8 cellular contexts compared by ENCODE assay signal in the genomic region with DNA sequence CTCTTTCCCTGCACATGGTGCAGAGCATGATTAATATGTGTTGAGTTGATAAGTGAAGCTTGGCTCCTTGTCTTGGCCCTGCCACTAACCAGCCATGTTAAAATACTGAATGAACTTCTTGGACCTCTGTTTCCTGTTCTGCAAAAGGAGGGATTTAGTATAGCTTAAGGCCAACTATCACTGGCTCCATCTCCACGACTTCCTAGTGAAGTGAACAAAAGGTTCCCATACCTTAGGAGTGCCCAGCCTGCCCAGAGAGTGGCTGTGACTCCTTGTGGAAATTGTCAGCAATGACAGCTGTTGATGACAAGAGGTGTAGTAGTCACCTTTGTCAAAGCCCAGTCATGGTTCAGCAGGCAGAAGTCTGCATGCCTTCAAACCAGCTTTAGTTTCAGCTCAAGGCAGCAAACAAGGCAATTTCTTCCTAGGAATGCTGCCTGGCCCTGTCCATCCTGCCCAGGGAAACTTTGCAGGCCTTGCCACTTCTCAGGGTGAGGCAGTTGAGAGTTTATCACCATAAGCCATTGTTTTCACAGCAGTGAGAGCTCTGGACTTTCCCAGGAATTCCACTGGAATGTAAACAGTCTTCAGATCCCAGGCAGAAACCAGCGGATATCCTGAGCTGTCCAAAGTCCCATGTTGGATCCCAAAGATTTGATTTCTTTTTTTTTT.
A peak's percentile ranks its signal among the peaks of the same experiment; 100 is the strongest.
DNase-seq lines count a peak whose midpoint lies in the region; ATAC-seq, FAIRE-seq and TF ChIP-seq lines count a peak whose summit lies in the region.

No MANE protein-coding gene starts in this region.

- peak overlapping the region; percentile 29; the same call in 2 of the 3 replicates for H3K4me2 ChIP-seq in A549
- H3K4me2 ChIP-seq in endothelial cell of umbilical vein (ENCODE audit: insufficient read depth, low read length) = no peak overlapping the region

- peak overlapping the region; percentile 48 to 78; a peak in 5 of 6 replicates for H3K27ac ChIP-seq in A549
- H3K27ac ChIP-seq in endothelial cell of umbilical vein (ENCODE audit: insufficient read depth, low read depth, low read length) = peak overlapping the region; percentile 71
- peak overlapping the region; percentile 44 to 59 (median 54) for H3K27ac ChIP-seq in pancreas

- intact Hi-C loops in endothelial cell of umbilical vein (cut with micrococcal nuclease) = loop anchor here (1.0 kb wide), 1 partner anchor 16 kb away; no protein-coding TSS in a partner anchor
- intact Hi-C loops in pancreas (cut with DNase I) = no loop called here

- ATAC-seq in A549 (peak; percentile 71 to 92; a peak in 5 of 6 replicates), GM18907 (IDR thresholded peaks at IDR 0.05; ENCODE audit: unreplicated experiment) (peak; percentile 78), pancreas (peak; percentile 86 to 95 (median 91)), GM21367 (IDR thresholded peaks at IDR 0.05; ENCODE audit: unreplicated experiment) (no peak)

- TF ChIP-seq POLR2A in A549 (IDR thresholded peaks at IDR 0.05; ENCODE audit: low read length) = no peak
- peak; percentile 24 for TF ChIP-seq POLR2A in endothelial cell of umbilical vein (IDR thresholded peaks at IDR 0.05; ENCODE audit: low read depth, low read length)

- dilution Hi-C loops in endothelial cell of umbilical vein (cut with MboI; ENCODE audit: extremely low pct_ligation_motif_present, low sequenced_read_pairs) = no loop called here

- H3K36me3 ChIP-seq in endothelial cell of umbilical vein (ENCODE audit: control insufficient read depth in 2 of 2, extremely low read depth in 1 of 2, insufficient read depth in 2 of 2, low read length in 2 of 2) = no peaks in the 10 kb centered on the region
- H3K36me3 ChIP-seq in pancreas = no peaks in the 10 kb centered on the region

- no peaks in the 10 kb centered on the region for H3K27me3 ChIP-seq in endothelial cell of umbilical vein (ENCODE audit: control insufficient read depth in 2 of 2, insufficient read depth in 2 of 2, low read length in 2 of 2)
- no peaks in the 10 kb centered on the region for H3K27me3 ChIP-seq in pancreas

- 14% methylated on average over 2 of the region's 2 CpGs for WGBS in A549 (ENCODE audit: missing lambda C conversion rate)
- WGBS in pancreas, 2 donors = 7 to 18% methylated on average over 2 of the region's 2 CpGs

- no peak overlapping the region for H3K9ac ChIP-seq in endothelial cell of umbilical vein (replicated peaks; ENCODE audit: extremely low read depth, insufficient read depth, low read length)

- no peak for FAIRE-seq in A549 (lab: Jason Lieb, UNC)
- peak; percentile 98 for FAIRE-seq in endothelial cell of umbilical vein (lab: Jason Lieb, UNC)
- FAIRE-seq in pancreas (lab: Jason Lieb, UNC) = peak; percentile 43

- H2AFZ ChIP-seq in endothelial cell of umbilical vein (ENCODE audit: low read depth, low read length) = peak overlapping the region; percentile 12

- H3K4me1 ChIP-seq in A549 (peaks cover 16% of the 10 kb centered on the region), endothelial cell of umbilical vein (ENCODE audit: control insufficient read depth, extremely low read depth, insufficient read depth, low read length) (peaks cover 31% of the 10 kb centered on the region), pancreas (peaks cover 15 to 41% (median 22%) of the 10 kb centered on the region in 3 donors)

- H3K9me3 ChIP-seq in A549 (no peaks in the 10 kb centered on the region), endothelial cell of umbilical vein (replicated peaks; ENCODE audit: control insufficient read depth, insufficient read depth, low read length) (no peaks in the 10 kb centered on the region), pancreas (no peaks in the 10 kb centered on the region)

- POLR2A ChIA-PET in A549 (lab: Yijun Ruan, JAX) = no interaction called here
- POLR2A ChIA-PET in endothelial cell of umbilical vein (lab: Charles Lee) = interaction anchor here (0.7 kb wide), 1 partner anchor 530 kb away, joined by 4 read pairs; no protein-coding TSS in a partner anchor

- CTCF ChIA-PET in A549 (lab: Yijun Ruan, JAX) (interaction anchor here (0.7 to 1.9 kb wide), 6 partner anchors 11 to 382 kb away, joined by 3 to 15 read pairs (median 3); partner anchors contain the start of gene TNFAIP3), endothelial cell of umbilical vein (lab: Charles Lee) (interaction anchor here (0.7 to 3.8 kb wide), 19 partner anchors 9 to 603 kb away, joined by 3 to 20 read pairs (median 4); partner anchors contain the start of gene TNFAIP3)

- no peaks in the 10 kb centered on the region for H4K20me1 ChIP-seq in endothelial cell of umbilical vein (replicated peaks; ENCODE audit: control insufficient read depth, extremely low read depth, insufficient read depth, low read length)

- TF ChIP-seq CTCF in A549 (IDR thresholded peaks at IDR 0.05) (no peak), endothelial cell of umbilical vein (IDR thresholded peaks at IDR 0.05; ENCODE audit: extremely low read depth in 1 of 2, insufficient read depth in 1 of 2, low read depth in 1 of 2, low read length in 2 of 2) (peak in 1 of 2 donors; percentile 17), pancreas (IDR thresholded peaks at IDR 0.05) (no peak)

- DNase-seq in A549 (ENCODE audit: low read depth in 1 of 2, low spot score in 1 of 2) (peak in 1 of 2 experiments; percentile 71), HK-2 (ENCODE audit: unreplicated experiment) (peak; percentile 37), endothelial cell of umbilical vein (ENCODE audit: low read depth, low spot score) (peak; percentile 97), pancreas (peak in 5 of 6 donors; percentile 52 to 77 (median 62)), MV-4-11 (lab: John Stamatoyannopoulos, UW) (no peak), amniotic stem cell (lab: John Stamatoyannopoulos, UW) (no peak)

- TF ChIP-seq EP300 in A549 (IDR thresholded peaks at IDR 0.05) = no peak

- H3K4me3 ChIP-seq in A549 (no peak overlapping the region), endothelial cell of umbilical vein (replicated peaks in 1 of 3; ENCODE audit: insufficient read depth in 1 of 3, low read depth in 1 of 3, low read length in 3 of 3) (no peak overlapping the region), pancreas (no peak overlapping the region)

- no TSS peak for BruUV-seq in endothelial cell of umbilical vein (replicated peaks; lab: Mats Ljungman, UMichigan)

- TF ChIP-seq RAD21 in A549 (conservative IDR thresholded peaks at IDR 0.05 in 1 of 2, IDR thresholded peaks at IDR 0.05 in 1 of 2) = no peak

- H3K9me1 ChIP-seq in endothelial cell of umbilical vein (replicated peaks; ENCODE audit: control insufficient read depth, extremely low read depth, insufficient read depth, low read length) = no peaks in the 10 kb centered on the region

- H3K79me2 ChIP-seq in endothelial cell of umbilical vein (ENCODE audit: control insufficient read depth, insufficient read depth, low read length) = no peaks in the 10 kb centered on the region

TF ChIP-seq in A549, 52 proteins besides CTCF, POLR2A, EP300 and RAD21 (continues in another document):
- TF ChIP-seq HOXB13 (CRISPR knock-in tag; IDR thresholded peaks at IDR 0.05; ENCODE audit: low read depth) (no peak), HEYL (CRISPR knock-in tag; IDR thresholded peaks at IDR 0.05) (no peak), NFE2L2 (conservative IDR thresholded peaks at IDR 0.05; ENCODE audit: low read length) (no peak), POLR2AphosphoS2 (conservative IDR thresholded peaks at IDR 0.05; ENCODE audit: low read length) (no peak), ZFP36 (IDR thresholded peaks at IDR 0.05; ENCODE audit: borderline replicate concordance, partially characterized antibody) (no peak), MAFK (IDR thresholded peaks at IDR 0.05; ENCODE audit: partially characterized antibody) (no peak), EHMT2 (IDR thresholded peaks at IDR 0.05; ENCODE audit: low read depth) (no peak), ESRRA (IDR thresholded peaks at IDR 0.05; ENCODE audit: borderline replicate concordance, low read length) (no peak)
- TF ChIP-seq, protein P1, sequence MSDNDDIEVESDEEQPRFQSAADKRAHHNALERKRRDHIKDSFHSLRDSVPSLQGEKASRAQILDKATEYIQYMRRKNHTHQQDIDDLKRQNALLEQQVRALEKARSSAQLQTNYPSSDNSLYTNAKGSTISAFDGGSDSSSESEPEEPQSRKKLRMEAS (IDR thresholded peaks at IDR 0.05) = no peak

TF ChIP-seq in endothelial cell of umbilical vein, 7 proteins besides CTCF, POLR2A, EP300 and RAD21:
- peak; percentile 71 for TF ChIP-seq GATA2 (IDR thresholded peaks at IDR 0.05; ENCODE audit: insufficient read depth, insufficient read length, low read depth, low read length)
- TF ChIP-seq, protein P1 (IDR thresholded peaks at IDR 0.05; ENCODE audit: insufficient read depth, insufficient read length) = no peak
- no peak for TF ChIP-seq MYC (IDR thresholded peaks at IDR 0.05; ENCODE audit: low read depth, low read length)
- no peak for TF ChIP-seq FOS (IDR thresholded peaks at IDR 0.05; ENCODE audit: borderline replicate concordance, insufficient read depth, low read length)
- peak; percentile 66 for TF ChIP-seq POLR2AphosphoS5 (IDR thresholded peaks at IDR 0.05; ENCODE audit: insufficient read depth, low read depth, low read length)
TF ChIP-seq in endothelial cell of umbilical vein: peak in this region for 2.

Comparison
In these comparisons a context has a peak if more than half of its experiments do, and no peak if none do; other contexts are left out.
1. DNase-seq: peak in HK-2 (single experiment), endothelial cell of umbilical vein (single experiment) and pancreas (5 of 6); none in MV-4-11 (single experiment) and amniotic stem cell (single experiment).
2. Peak in every context shown above with its lines, with median percentiles within 50 percentile points of each other: H3K27ac ChIP-seq.